In genomic region chr7:90413185-90413528, GRCh38 we compare ENCODE assay signal across 1 cellular context.
TF ChIP-seq lines count a peak whose summit lies in the region.

No MANE protein-coding gene starts in this region.

TF ChIP-seq in HepG2, 621 proteins besides CTCF, POLR2A, EP300 and RAD21:
- TF ChIP-seq ARID2 (CRISPR knock-in tag; IDR thresholded peaks at IDR 0.05; ENCODE audit: borderline replicate concordance) (no peak), HNF4G (IDR thresholded peaks at IDR 0.05; ENCODE audit: borderline replicate concordance, low read depth, low read length) (no peak), HNF4G (CRISPR knock-in tag; IDR thresholded peaks at IDR 0.05; ENCODE audit: borderline replicate concordance, low read depth) (no peak), HMG20A (CRISPR knock-in tag; IDR thresholded peaks at IDR 0.05; ENCODE audit: borderline replicate concordance) (no peak), RARA (CRISPR knock-in tag; IDR thresholded peaks at IDR 0.05) (no peak), CENPBD1 (CRISPR knock-in tag; IDR thresholded peaks at IDR 0.05; ENCODE audit: borderline replicate concordance, low read depth) (no peak), PRPF4 (IDR thresholded peaks at IDR 0.05; ENCODE audit: low read depth, low read length, poor library complexity, severe bottlenecking) (no peak), HMG20B (CRISPR knock-in tag; conservative IDR thresholded peaks at IDR 0.05) (no peak)
- TF ChIP-seq, protein P1, sequence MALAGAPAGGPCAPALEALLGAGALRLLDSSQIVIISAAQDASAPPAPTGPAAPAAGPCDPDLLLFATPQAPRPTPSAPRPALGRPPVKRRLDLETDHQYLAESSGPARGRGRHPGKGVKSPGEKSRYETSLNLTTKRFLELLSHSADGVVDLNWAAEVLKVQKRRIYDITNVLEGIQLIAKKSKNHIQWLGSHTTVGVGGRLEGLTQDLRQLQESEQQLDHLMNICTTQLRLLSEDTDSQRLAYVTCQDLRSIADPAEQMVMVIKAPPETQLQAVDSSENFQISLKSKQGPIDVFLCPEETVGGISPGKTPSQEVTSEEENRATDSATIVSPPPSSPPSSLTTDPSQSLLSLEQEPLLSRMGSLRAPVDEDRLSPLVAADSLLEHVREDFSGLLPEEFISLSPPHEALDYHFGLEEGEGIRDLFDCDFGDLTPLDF (CRISPR knock-in tag; IDR thresholded peaks at IDR 0.05): no peak
TF ChIP-seq in HepG2: peak in this region for 0.
